In genomic region chr4:2866891-2867290, GRCh38 we compare ENCODE assay signal across 16 cellular contexts. TPM values are rescaled to one million over a fixed set of nuclear protein-coding genes. Genes with fewer than 3 reads are reported as not detected.
DNase-seq lines count a peak whose midpoint lies in the region; ATAC-seq and TF ChIP-seq lines count a peak whose summit lies in the region.
"Had no signal": no experiment of that assay in that cellular context is flagged by ENCODE, and none has a peak within 500 bp of the region (broad histone marks: within the 10 kb centered on the region; RNA-seq: fewer than 3 reads in every experiment).

No MANE protein-coding gene starts in this region.

- H3K27ac ChIP-seq in osteoblast (ENCODE audit: low read depth, low read length), result peak overlapping the region; percentile 47
- H3K27ac ChIP-seq in effector memory CD4-positive, alpha-beta T cell (ENCODE audit: insufficient read depth, low read length, poor library complexity, severe bottlenecking), result no peak overlapping the region
- H3K27ac ChIP-seq: C4-2B had no signal

- POLR2A ChIA-PET in Caco-2 (lab: Charles Lee), result no interaction called here

- intact Hi-C loops in Caco-2 (cut with micrococcal nuclease; ENCODE audit: unreplicated experiment), result no loop called here

- H3K27ac Mint-ChIP-seq in Caco-2 (ENCODE audit: unreplicated experiment), result peak overlapping the region; percentile 71
- H3K27ac Mint-ChIP-seq: activated CD4-positive, alpha-beta memory T cell treated with anti-CD3 and anti-CD28 coated beads for 36 hours had no signal

- no peaks in the 10 kb centered on the region for H3K9me3 Mint-ChIP-seq in Caco-2 (ENCODE audit: unreplicated experiment)
- H3K9me3 Mint-ChIP-seq: activated CD4-positive, alpha-beta memory T cell treated with anti-CD3 and anti-CD28 coated beads for 36 hours; activated naive CD4-positive, alpha-beta T cell treated with anti-CD3 and anti-CD28 coated beads, Interleukin-2, amount 50 U/mL, for 24 hours had no signal

- no peak for DNase-seq in Caco-2
- DNase-seq in OCI-M1 (lab: John Stamatoyannopoulos, UW), result peak; percentile 35
- DNase-seq in fibroblast of villous mesenchyme (ENCODE audit: low read depth), result peak; percentile 31
- no peak for DNase-seq in osteoblast (ENCODE audit: insufficient read length, low spot score, missing footprints)
- DNase-seq in effector memory CD4-positive, alpha-beta T cell, result no peak
- DNase-seq in RKO (ENCODE audit: low spot score), result no peak
- DNase-seq: activated CD4-positive, alpha-beta memory T cell treated with anti-CD3 and anti-CD28 coated beads for 36 hours; midbrain; NCI-H1694; NCI-H748 treated with DMSO at 0.1 percent for 48 hours; stimulated activated CD8-positive, alpha-beta memory T cell treated with anti-CD3 and anti-CD28 coated beads, Interleukin-4, amount 100 ng/mL, for 48 hours had no signal

- H3K4me1 Mint-ChIP-seq in Caco-2 (ENCODE audit: low read depth, unreplicated experiment), result peaks cover 57% of the 10 kb centered on the region

- TF ChIP-seq CTCF in Caco-2 (IDR thresholded peaks at IDR 0.05; ENCODE audit: insufficient read depth in 1 of 2, low read depth in 1 of 2, low read length in 1 of 2, severe bottlenecking in 1 of 2, unreplicated experiment in 1 of 2) (no peak), fibroblast of villous mesenchyme (IDR thresholded peaks at IDR 0.05; ENCODE audit: insufficient read depth, low read depth, low read length) (no peak), osteoblast (IDR thresholded peaks at IDR 0.05; ENCODE audit: extremely low read depth, low read depth, low read length) (no peak)

- H3K4me3 ChIP-seq in Caco-2 (ENCODE audit: low read depth, low read length), result no peak overlapping the region
- H3K4me3 ChIP-seq in fibroblast of villous mesenchyme (ENCODE audit: low read depth, low read length), result no peak overlapping the region
- H3K4me3 ChIP-seq in osteoblast (ENCODE audit: insufficient read depth, low read length), result no peak overlapping the region
- H3K4me3 ChIP-seq in effector memory CD4-positive, alpha-beta T cell (ENCODE audit: insufficient read depth, low read depth, low read length, poor library complexity, severe bottlenecking), result no peak overlapping the region

- H4K20me1 ChIP-seq in osteoblast (ENCODE audit: insufficient read depth, low read length), result peaks cover 80% of the 10 kb centered on the region

- H3K4me3 Mint-ChIP-seq in Caco-2 (ENCODE audit: unreplicated experiment), result no peak overlapping the region
- H3K4me3 Mint-ChIP-seq: activated CD4-positive, alpha-beta memory T cell treated with anti-CD3 and anti-CD28 coated beads for 36 hours; activated naive CD4-positive, alpha-beta T cell treated with anti-CD3 and anti-CD28 coated beads, Interleukin-2, amount 50 U/mL, for 24 hours had no signal

- ATAC-seq in GM19324 (IDR thresholded peaks at IDR 0.05; ENCODE audit: low FRiP score, unreplicated experiment) (no peak), GM21737 (IDR thresholded peaks at IDR 0.05; ENCODE audit: unreplicated experiment) (no peak)

- no peaks in the 10 kb centered on the region for H3K36me3 Mint-ChIP-seq in Caco-2 (ENCODE audit: insufficient read depth, unreplicated experiment)
- H3K36me3 Mint-ChIP-seq: activated CD4-positive, alpha-beta memory T cell treated with anti-CD3 and anti-CD28 coated beads for 36 hours had no signal

- no peak overlapping the region for H2AFZ ChIP-seq in osteoblast (ENCODE audit: low read length)

- peak overlapping the region; percentile 85 for H3K4me2 ChIP-seq in osteoblast (ENCODE audit: insufficient read depth, low read length)

- H3K9me3 ChIP-seq in Caco-2, result no peaks in the 10 kb centered on the region
- no peaks in the 10 kb centered on the region for H3K9me3 ChIP-seq in osteoblast (ENCODE audit: low read depth, low read length)
- no peaks in the 10 kb centered on the region for H3K9me3 ChIP-seq in effector memory CD4-positive, alpha-beta T cell (ENCODE audit: control insufficient read depth, low read length)
- H3K9me3 ChIP-seq: SK-N-SH had no signal

- peaks cover 79% of the 10 kb centered on the region for H3K4me1 ChIP-seq in Caco-2
- peaks cover 41% of the 10 kb centered on the region for H3K4me1 ChIP-seq in osteoblast (ENCODE audit: insufficient read depth, low read length)
- H3K4me1 ChIP-seq in effector memory CD4-positive, alpha-beta T cell (ENCODE audit: control insufficient read depth, insufficient read depth, low read length, poor library complexity, severe bottlenecking), result peaks cover 3% of the 10 kb centered on the region

- no peaks in the 10 kb centered on the region for H3K27me3 ChIP-seq in Caco-2 (replicated peaks; ENCODE audit: control insufficient read depth, insufficient read depth, low read length)
- no peaks in the 10 kb centered on the region for H3K27me3 ChIP-seq in osteoblast (ENCODE audit: insufficient read depth, low read length)
- no peaks in the 10 kb centered on the region for H3K27me3 ChIP-seq in effector memory CD4-positive, alpha-beta T cell (replicated peaks; ENCODE audit: control insufficient read depth, insufficient read depth, low read length, poor library complexity, severe bottlenecking)

- no TSS peak for BruUV-seq in Caco-2 (replicated peaks; lab: Mats Ljungman, UMichigan)

- H3K36me3 ChIP-seq in Caco-2 (ENCODE audit: control insufficient read depth, insufficient read depth, low read length) (no peaks in the 10 kb centered on the region), osteoblast (ENCODE audit: insufficient read depth, low read length) (no peaks in the 10 kb centered on the region)
- H3K36me3 ChIP-seq in effector memory CD4-positive, alpha-beta T cell (ENCODE audit: control insufficient read depth, insufficient read depth, low read length), result no peaks in the 10 kb centered on the region

- CTCF ChIA-PET in Caco-2 (lab: Charles Lee), result no interaction called here

- H3K79me2 ChIP-seq in osteoblast (ENCODE audit: insufficient read depth, low read length), result peaks cover 99% of the 10 kb centered on the region

- H3K27me3 Mint-ChIP-seq in Caco-2 (ENCODE audit: insufficient read depth, unreplicated experiment), result no peaks in the 10 kb centered on the region
- H3K27me3 Mint-ChIP-seq: activated CD4-positive, alpha-beta memory T cell treated with anti-CD3 and anti-CD28 coated beads for 36 hours; activated naive CD4-positive, alpha-beta T cell treated with anti-CD3 and anti-CD28 coated beads, Interleukin-2, amount 50 U/mL, for 24 hours had no signal

RNA-seq across cellular contexts. Expression of gene ADD1, which starts 23.2 kb away (rescaled TPM):
- 222 and 242 TPM in 2 replicates for total RNA-seq in Caco-2 (2022)
- total RNA-seq in fibroblast of villous mesenchyme, result 212 and 235 TPM in 2 replicates
- total RNA-seq in osteoblast, result 200 and 204 TPM in 2 replicates

Comparison
In these comparisons a context has a peak if more than half of its experiments do, and no peak if none do; other contexts are left out.
1. DNase-seq: peak in OCI-M1 (single experiment) and fibroblast of villous mesenchyme (single experiment); none in Caco-2 (0 of 2), osteoblast (single experiment), effector memory CD4-positive, alpha-beta T cell (0 of 3) and RKO (single experiment).